10 cellular contexts compared by ENCODE assay signal in the genomic region with DNA sequence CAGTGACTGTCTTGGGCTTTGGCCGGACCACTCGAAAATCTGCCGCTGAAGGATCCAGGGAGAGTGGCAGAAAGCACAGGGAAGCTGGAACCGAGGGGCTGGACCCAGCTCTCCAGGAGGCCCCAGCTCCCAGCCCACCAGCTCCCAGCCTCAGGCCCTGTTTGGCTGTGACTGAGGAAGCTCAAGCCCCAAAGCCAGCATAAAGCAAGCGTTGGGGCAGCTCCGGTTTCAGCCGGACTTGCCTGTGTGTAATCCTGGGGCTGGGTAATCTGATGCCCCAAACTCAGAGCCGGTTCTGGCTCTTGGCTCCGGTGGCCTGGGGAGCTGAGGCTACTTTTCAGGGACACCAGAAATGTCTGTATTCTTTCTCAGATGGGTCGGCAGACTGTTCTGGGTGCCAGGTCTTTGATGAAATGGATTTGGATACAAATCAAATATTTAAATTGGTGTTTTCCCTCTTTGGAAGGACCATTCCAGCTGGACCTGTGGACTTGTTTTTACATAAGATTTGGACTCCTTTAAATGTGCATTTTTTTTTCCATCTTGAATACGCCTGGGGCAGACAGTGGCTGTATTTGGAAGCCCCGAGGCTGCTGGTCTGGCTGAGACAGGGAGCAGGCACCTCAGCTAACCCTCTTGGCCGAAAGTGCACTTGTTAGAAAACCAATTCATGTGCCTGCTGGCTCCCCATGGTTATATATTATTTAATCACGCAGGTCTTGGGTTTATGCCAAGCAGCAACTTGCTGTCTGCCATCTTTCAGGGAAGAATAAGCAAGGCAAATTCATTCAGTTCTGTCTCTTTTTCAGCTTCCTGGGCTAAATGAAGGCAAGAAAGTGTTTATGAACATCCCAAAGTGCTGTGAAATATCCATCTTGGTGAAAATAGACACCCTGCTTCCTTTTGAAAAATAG. TPM values are rescaled to one million over a fixed set of nuclear protein-coding genes. Genes with fewer than 3 reads are reported as not detected.
DNase-seq lines count a peak whose midpoint lies in the region; ATAC-seq and TF ChIP-seq lines count a peak whose summit lies in the region.
"Had no signal": no experiment of that assay in that cellular context is flagged by ENCODE, and none has a peak within 500 bp of the region (broad histone marks: within the 10 kb centered on the region; RNA-seq: fewer than 3 reads in every experiment).

No MANE protein-coding gene starts in this region.

- no peak overlapping the region for H3K27ac Mint-ChIP-seq in glutamatergic neuron (ENCODE audit: unreplicated experiment)
- H3K27ac Mint-ChIP-seq: stimulated activated naive B cell treated with anti-CD40 and anti-IgM and Interleukin-4, amounts not matched to agents 10 μg/mL and 1 μg/mL and 100 μg/mL, for 72 hours; T-cell had no signal

- H3K4me3 ChIP-seq in foreskin fibroblast (ENCODE audit: low read depth in 1 of 2, low read length in 2 of 2) (no peak overlapping the region), rectal smooth muscle tissue (ENCODE audit: low read length) (peak overlapping the region; percentile 27)

- no peaks in the 10 kb centered on the region for H3K9me3 Mint-ChIP-seq in glutamatergic neuron (ENCODE audit: unreplicated experiment)

- peaks cover 19% of the 10 kb centered on the region for H3K4me1 ChIP-seq in rectal smooth muscle tissue (ENCODE audit: control insufficient read depth, insufficient read depth, low read length)

- TF ChIP-seq CTCF in foreskin fibroblast (IDR thresholded peaks at IDR 0.05; ENCODE audit: low read depth, low read length) (no peak), glutamatergic neuron (IDR thresholded peaks at IDR 0.05; ENCODE audit: partially characterized antibody, unreplicated experiment) (no peak)

- peak overlapping the region; percentile 82 for H3K27ac ChIP-seq in rectal smooth muscle tissue (ENCODE audit: low read depth, low read length)

- H3K4me1 Mint-ChIP-seq in glutamatergic neuron (ENCODE audit: low read depth, unreplicated experiment): no peaks in the 10 kb centered on the region
- H3K4me1 Mint-ChIP-seq: stimulated activated naive B cell treated with anti-CD40 and anti-IgM and Interleukin-4, amounts not matched to agents 10 μg/mL and 1 μg/mL and 100 μg/mL, for 72 hours; T-cell had no signal

- no peaks in the 10 kb centered on the region for H3K36me3 ChIP-seq in rectal smooth muscle tissue (ENCODE audit: control insufficient read depth, insufficient read depth, low read length)

- DNase-seq in GM03348 (ENCODE audit: low spot score) (peak; percentile 79), NCI-H524 treated with DMSO at 0.1 percent for 48 hours (lab: John Stamatoyannopoulos, UW) (peak; percentile 3), foreskin fibroblast (peak; percentile 52 to 79), glutamatergic neuron (no peak), LoVo (ENCODE audit: low spot score) (no peak)
- DNase-seq: stimulated activated naive B cell treated with anti-CD40 and anti-IgM and Interleukin-4, amounts not matched to agents 10 μg/mL and 1 μg/mL and 100 μg/mL, for 72 hours; T-cell had no signal

- no peaks in the 10 kb centered on the region for H3K27me3 ChIP-seq in rectal smooth muscle tissue (ENCODE audit: control insufficient read depth, insufficient read depth, low read length)

- H3K27me3 Mint-ChIP-seq in glutamatergic neuron (ENCODE audit: unreplicated experiment): peaks cover 5% of the 10 kb centered on the region

- peaks cover 4% of the 10 kb centered on the region for H3K36me3 Mint-ChIP-seq in glutamatergic neuron (ENCODE audit: unreplicated experiment)
- H3K36me3 Mint-ChIP-seq: T-cell had no signal

- H3K4me3 Mint-ChIP-seq in glutamatergic neuron (ENCODE audit: unreplicated experiment): no peak overlapping the region
- H3K4me3 Mint-ChIP-seq: stimulated activated naive B cell treated with anti-CD40 and anti-IgM and Interleukin-4, amounts not matched to agents 10 μg/mL and 1 μg/mL and 100 μg/mL, for 72 hours; T-cell had no signal

- ATAC-seq in GM19023 (IDR thresholded peaks at IDR 0.05; ENCODE audit: unreplicated experiment) (no peak), GM18502 (IDR thresholded peaks at IDR 0.05; ENCODE audit: poor library complexity, unreplicated experiment) (no peak)
- ATAC-seq: stimulated activated naive B cell treated with anti-CD40 and anti-IgM and Interleukin-4, amounts not matched to agents 10 μg/mL and 1 μg/mL and 100 μg/mL, for 72 hours; T-cell had no signal

- no peak overlapping the region for H3K9ac ChIP-seq in rectal smooth muscle tissue (ENCODE audit: low read length)

RNA-seq across cellular contexts. Expression of gene RPP40, which starts 29.6 kb away (rescaled TPM):
- 6.9 TPM for total RNA-seq in glutamatergic neuron (ENCODE audit: unreplicated experiment)

Comparison
In these comparisons a context has a peak if more than half of its experiments do, and no peak if none do; other contexts are left out.
1. DNase-seq: peak in GM03348 (single experiment), NCI-H524 treated with DMSO at 0.1 percent for 48 hours (single experiment) and foreskin fibroblast (2 of 2); none in glutamatergic neuron (single experiment) and LoVo (single experiment).